Comparison of ENCODE assay signal across 10 cellular contexts in the genomic region with DNA sequence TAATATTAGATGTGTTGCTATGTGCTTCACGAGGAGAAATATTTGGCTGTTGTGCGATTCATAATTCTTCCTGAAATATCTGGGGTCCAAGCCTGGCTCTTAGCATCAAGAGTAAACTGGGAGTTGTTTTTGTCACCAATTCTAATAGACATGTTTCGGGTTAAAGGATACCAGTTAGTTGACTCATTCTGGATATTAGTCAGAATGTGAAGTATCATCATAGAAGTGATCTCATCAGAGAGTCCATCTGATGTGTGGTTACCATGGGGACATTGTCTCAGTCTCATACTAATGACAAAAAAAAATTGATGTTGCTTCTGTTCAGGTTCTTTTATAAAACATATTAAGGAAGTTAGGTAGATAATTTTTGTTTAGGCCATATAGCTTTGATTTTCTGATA. TPM values are rescaled to one million over a fixed set of nuclear protein-coding genes. Genes with fewer than 3 reads are reported as not detected.
A peak's percentile ranks its signal among the peaks of the same experiment; 100 is the strongest.
DNase-seq lines count a peak whose midpoint lies in the region; ATAC-seq and TF ChIP-seq lines count a peak whose summit lies in the region.
"Had no signal": no experiment of that assay in that cellular context is flagged by ENCODE, and none has a peak within 500 bp of the region (broad histone marks: within the 10 kb centered on the region; RNA-seq: fewer than 3 reads in every experiment).

No MANE protein-coding gene starts in this region.

- no peaks in the 10 kb centered on the region for H3K9me3 Mint-ChIP-seq in activated naive CD8-positive, alpha-beta T cell (ENCODE audit: low read depth)
- H3K9me3 Mint-ChIP-seq in activated naive CD8-positive, alpha-beta T cell treated with anti-CD3 and anti-CD28 coated beads for 36 hours = no peaks in the 10 kb centered on the region

- H3K27ac ChIP-seq in brain microvascular endothelial cell = peak overlapping the region; percentile 59
- H3K27ac ChIP-seq in aorta (ENCODE audit: low read depth in 1 of 2, low read length in 2 of 2) = no peak overlapping the region

- H3K27me3 ChIP-seq in brain microvascular endothelial cell (replicated peaks) (no peaks in the 10 kb centered on the region), aorta (ENCODE audit: control insufficient read depth in 1 of 2, insufficient read depth in 2 of 2, low read length in 1 of 2) (no peaks in the 10 kb centered on the region)

- WGBS in aorta, 2 donors = 62 to 68% methylated on average over 3 of the region's 3 CpGs

- intact Hi-C loops in aorta (cut with DNase I) (no loop called here), sciatic nerve (cut with DNase I) (no loop called here)

- H3K36me3 Mint-ChIP-seq in activated naive CD8-positive, alpha-beta T cell = peaks cover 10% of the 10 kb centered on the region
- H3K36me3 Mint-ChIP-seq in activated naive CD8-positive, alpha-beta T cell treated with anti-CD3 and anti-CD28 coated beads for 36 hours = peaks cover 2% of the 10 kb centered on the region

- DNase-seq in activated naive CD8-positive, alpha-beta T cell treated with anti-CD3 and anti-CD28 coated beads for 36 hours = no peak
- DNase-seq in brain microvascular endothelial cell (peak; percentile 41), stromal cell of bone marrow (ENCODE audit: low read depth) (peak; percentile 65), aorta (no peak), sciatic nerve (ENCODE audit: low spot score) (no peak), MV-4-11 (lab: John Stamatoyannopoulos, UW) (no peak)
- DNase-seq: activated CD8-positive, alpha-beta memory T cell treated with anti-CD3 and anti-CD28 coated beads, Interleukin-2, amount 50 U/mL, for 48 hours; DND-41 had no signal

- H3K4me3 ChIP-seq in brain microvascular endothelial cell (ENCODE audit: low read depth, low read length) = no peak overlapping the region
- no peak overlapping the region for H3K4me3 ChIP-seq in aorta (ENCODE audit: low read length in 2 of 2)

- in situ Hi-C loops in brain microvascular endothelial cell (cut with HindIII; ENCODE audit: low pct_ligation_motif_present, low sequenced_read_pairs) = no loop called here

- TF ChIP-seq CTCF in brain microvascular endothelial cell (IDR thresholded peaks at IDR 0.05; ENCODE audit: low read depth, low read length, missing control alignments) = no peak

- H3K4me3 Mint-ChIP-seq in activated naive CD8-positive, alpha-beta T cell = no peak overlapping the region
- no peak overlapping the region for H3K4me3 Mint-ChIP-seq in activated naive CD8-positive, alpha-beta T cell treated with anti-CD3 and anti-CD28 coated beads for 36 hours

- peak overlapping the region; percentile 77 for H3K27ac Mint-ChIP-seq in activated naive CD8-positive, alpha-beta T cell
- H3K27ac Mint-ChIP-seq in activated naive CD8-positive, alpha-beta T cell treated with anti-CD3 and anti-CD28 coated beads for 36 hours = no peak overlapping the region

- H3K4me1 ChIP-seq in aorta (ENCODE audit: control insufficient read depth in 1 of 2, insufficient read depth in 2 of 2, low read length in 2 of 2) = no peaks in the 10 kb centered on the region

- H3K27me3 Mint-ChIP-seq in activated naive CD8-positive, alpha-beta T cell = no peaks in the 10 kb centered on the region
- no peaks in the 10 kb centered on the region for H3K27me3 Mint-ChIP-seq in activated naive CD8-positive, alpha-beta T cell treated with anti-CD3 and anti-CD28 coated beads for 36 hours

- no peaks in the 10 kb centered on the region for H3K36me3 ChIP-seq in brain microvascular endothelial cell (replicated peaks)
- H3K36me3 ChIP-seq in aorta (ENCODE audit: control insufficient read depth in 1 of 2, insufficient read depth in 2 of 2, low read length in 1 of 2) = no peaks in the 10 kb centered on the region

- no peaks in the 10 kb centered on the region for H3K9me3 ChIP-seq in aorta (ENCODE audit: control insufficient read depth, low read length)

- H3K4me1 Mint-ChIP-seq in activated naive CD8-positive, alpha-beta T cell (ENCODE audit: low read depth) = peaks cover 4% of the 10 kb centered on the region
- peaks cover 2% of the 10 kb centered on the region for H3K4me1 Mint-ChIP-seq in activated naive CD8-positive, alpha-beta T cell treated with anti-CD3 and anti-CD28 coated beads for 36 hours

- peak; percentile 82 for ATAC-seq in HG03280 (IDR thresholded peaks at IDR 0.05; ENCODE audit: unreplicated experiment)
- ATAC-seq in aorta (ENCODE audit: low FRiP score) = no peak
- ATAC-seq in sciatic nerve = no peak

RNA-seq across cellular contexts. Expression of a gene that starts 57.2 kb away (rescaled TPM):
- total RNA-seq in activated naive CD8-positive, alpha-beta T cell treated with anti-CD3 and anti-CD28 coated beads for 36 hours = 10 to 100 TPM; 39.8 to 41.4 TPM
- 10 to 100 TPM; 24.0 to 24.2 TPM for total RNA-seq in aorta
- 10 to 100 TPM; 10.2 to 13.4 TPM for polyA plus RNA-seq in aorta
- 17.6 TPM for total RNA-seq in sciatic nerve

Comparison
In these comparisons a context has a peak if more than half of its experiments do, and no peak if none do; other contexts are left out.
1. DNase-seq: peak in brain microvascular endothelial cell (single experiment) and stromal cell of bone marrow (single experiment); none in activated naive CD8-positive, alpha-beta T cell treated with anti-CD3 and anti-CD28 coated beads for 36 hours (single experiment), aorta (0 of 2), sciatic nerve (single experiment) and MV-4-11 (single experiment).